Comparison of ENCODE assay signal across 1 cellular context in genomic region chr4:185591679-185592141, GRCh38.
A peak's percentile ranks its signal among the peaks of the same experiment; 100 is the strongest.
TF ChIP-seq lines count a peak whose summit lies in the region.

No MANE protein-coding gene starts in this region.

TF ChIP-seq in HepG2, 621 proteins besides CTCF, POLR2A, EP300 and RAD21 (continued from another document and continues in another):
- TF ChIP-seq ZNF710 (CRISPR knock-in tag; IDR thresholded peaks at IDR 0.05; ENCODE audit: borderline replicate concordance) = peak; percentile 26; the same call in 1 of the 2 replicates
- no peak for TF ChIP-seq GFI1 (CRISPR knock-in tag; IDR thresholded peaks at IDR 0.05; ENCODE audit: borderline replicate concordance)
- no peak for TF ChIP-seq PREB (CRISPR knock-in tag; IDR thresholded peaks at IDR 0.05)
- no peak for TF ChIP-seq THRA (CRISPR knock-in tag; IDR thresholded peaks at IDR 0.05; ENCODE audit: borderline replicate concordance)
- TF ChIP-seq ZNF780A (CRISPR knock-in tag; IDR thresholded peaks at IDR 0.05) = no peak
- no peak for TF ChIP-seq STAT5B (CRISPR knock-in tag; IDR thresholded peaks at IDR 0.05)
- no peak for TF ChIP-seq SRY (CRISPR knock-in tag; IDR thresholded peaks at IDR 0.05)
- no peak for TF ChIP-seq SNRNP70 (IDR thresholded peaks at IDR 0.05; ENCODE audit: low read depth, low read length)
- no peak for TF ChIP-seq NRL (CRISPR knock-in tag; IDR thresholded peaks at IDR 0.05; ENCODE audit: borderline replicate concordance)
- no peak for TF ChIP-seq ZNF407 (CRISPR knock-in tag; IDR thresholded peaks at IDR 0.05; ENCODE audit: not compliant biosample characterization)
- no peak for TF ChIP-seq ZNF598 (CRISPR knock-in tag; IDR thresholded peaks at IDR 0.05; ENCODE audit: borderline replicate concordance)
- no peak for TF ChIP-seq THYN1 (CRISPR knock-in tag; IDR thresholded peaks at IDR 0.05; ENCODE audit: borderline replicate concordance, low read depth)
- no peak for TF ChIP-seq NPAS2 (CRISPR knock-in tag; IDR thresholded peaks at IDR 0.05; ENCODE audit: borderline replicate concordance)
- TF ChIP-seq ZNF7 (CRISPR knock-in tag; IDR thresholded peaks at IDR 0.05) = no peak
- no peak for TF ChIP-seq ZNF589 (CRISPR knock-in tag; conservative IDR thresholded peaks at IDR 0.05)
- TF ChIP-seq PCBP2 (optimal IDR thresholded peaks at IDR 0.05; ENCODE audit: low read depth, low read length, poor library complexity, severe bottlenecking) = no peak
- TF ChIP-seq ZNF577 (CRISPR knock-in tag; IDR thresholded peaks at IDR 0.05; ENCODE audit: borderline replicate concordance, low read depth) = no peak
- TF ChIP-seq SOX13 (IDR thresholded peaks at IDR 0.05) = no peak
- TF ChIP-seq SOX13 (CRISPR knock-in tag; conservative IDR thresholded peaks at IDR 0.05 in 1 of 2, IDR thresholded peaks at IDR 0.05 in 1 of 2) = peak in 1 of 2 experiments; percentile 82; a peak in 2 of 4 replicates
- no peak for TF ChIP-seq DR1 (CRISPR knock-in tag; IDR thresholded peaks at IDR 0.05)
- TF ChIP-seq KDM5A (IDR thresholded peaks at IDR 0.05; ENCODE audit: borderline replicate concordance, low read length) = no peak
- no peak for TF ChIP-seq ETV6 (CRISPR knock-in tag; conservative IDR thresholded peaks at IDR 0.05)
- no peak for TF ChIP-seq BRCA1 (CRISPR knock-in tag; IDR thresholded peaks at IDR 0.05)
- TF ChIP-seq RXRB (CRISPR knock-in tag; IDR thresholded peaks at IDR 0.05; ENCODE audit: borderline replicate concordance) = no peak
- TF ChIP-seq NR3C1 (CRISPR knock-in tag; IDR thresholded peaks at IDR 0.05) = no peak
- TF ChIP-seq NFIC (IDR thresholded peaks at IDR 0.05; ENCODE audit: low read length) = 0 out of 2 replicates have a peak, but pooled peaks have one; percentile 47
- TF ChIP-seq SOX5 (CRISPR knock-in tag; IDR thresholded peaks at IDR 0.05; ENCODE audit: borderline replicate concordance) = peak; percentile 85
- TF ChIP-seq TRIM22 (IDR thresholded peaks at IDR 0.05) = no peak
- TF ChIP-seq BHLHE40 (IDR thresholded peaks at IDR 0.05; ENCODE audit: low read length) = no peak
- TF ChIP-seq UBTF (CRISPR knock-in tag; IDR thresholded peaks at IDR 0.05) = no peak
- 0 out of 2 replicates have a peak, but pooled peaks have one; percentile 35 for TF ChIP-seq ZMYM4 (CRISPR knock-in tag; IDR thresholded peaks at IDR 0.05)
- no peak for TF ChIP-seq HBP1 (CRISPR knock-in tag; IDR thresholded peaks at IDR 0.05; ENCODE audit: low read depth)
- TF ChIP-seq MAX (IDR thresholded peaks at IDR 0.05) = no peak
- no peak for TF ChIP-seq HNF1A (IDR thresholded peaks at IDR 0.05; ENCODE audit: low read depth)
- TF ChIP-seq HNF1A (CRISPR knock-in tag; IDR thresholded peaks at IDR 0.05; ENCODE audit: borderline replicate concordance) = no peak
